19 cellular contexts compared by ENCODE assay signal in genomic region chrX:40143987-40144386, GRCh38. TPM values are rescaled to one million over a fixed set of nuclear protein-coding genes. Genes with fewer than 3 reads are reported as not detected.
DNase-seq lines count a peak whose midpoint lies in the region; ATAC-seq and TF ChIP-seq lines count a peak whose summit lies in the region.
"Had no signal": no experiment of that assay in that cellular context is flagged by ENCODE, and none has a peak within 500 bp of the region (broad histone marks: within the 10 kb centered on the region; RNA-seq: fewer than 3 reads in every experiment).

No MANE protein-coding gene starts in this region.

- no peak overlapping the region for H4K8ac ChIP-seq in IMR-90 (ENCODE audit: low read depth in 2 of 2, low read length in 2 of 2)

- H3K9ac ChIP-seq in BLaER1 treated with 17β-estradiol and CSF1 and Interleukin-3, amounts not matched to agents 10 nM and 100 nM: peak overlapping the region in 8 of 11 experiments; percentile 90 to 95 (median 92); a peak in 15 of 22 replicates
- H3K9ac ChIP-seq in IMR-90 (ENCODE audit: low read depth, low read length) (no peak overlapping the region), endodermal cell (ENCODE audit: extremely low read depth, low read length, poor library complexity, severe bottlenecking) (no peak overlapping the region), neural progenitor cell (no peak overlapping the region)
- H3K9ac ChIP-seq: KMS-11 had no signal

- 65% methylated on average over 2 of the region's 5 CpGs; no CpG with 5 or more reads in 1 of the 2 experiments for WGBS in IMR-90 (ENCODE audit: extremely low coverage in 2 of 2, insufficient read length in 1 of 2), 2 experiments
- WGBS in endodermal cell (ENCODE audit: insufficient coverage in 1 of 2, insufficient read length in 1 of 2), 2 experiments: 67 to 84% methylated on average over 2 to 5 of the region's 5 CpGs
- 93% methylated on average over 5 of the region's 5 CpGs for whole genome bisulfite sequencing in right cardiac atrium

- H3K9me3 Mint-ChIP-seq in endodermal cell: peaks cover under 1% of the 10 kb centered on the region
- peaks cover 16% of the 10 kb centered on the region for H3K9me3 Mint-ChIP-seq in neural progenitor cell
- H3K9me3 Mint-ChIP-seq: CD8-positive, alpha-beta memory T cell had no signal

- 0 out of 22 replicates have a peak, but pooled peaks cover 0 to 3% (median 0%) of the 10 kb centered on the region in 11 experiments for H3K27me3 ChIP-seq in BLaER1 treated with 17β-estradiol and CSF1 and Interleukin-3, amounts not matched to agents 10 nM and 100 nM
- H3K27me3 ChIP-seq in IMR-90 (ENCODE audit: control insufficient read depth, insufficient read depth, low read length) (peaks cover 22% of the 10 kb centered on the region), endodermal cell (ENCODE audit: control insufficient read depth, insufficient read depth, low read length, poor library complexity, severe bottlenecking) (peaks cover 28% of the 10 kb centered on the region), neural progenitor cell (peaks cover 75% of the 10 kb centered on the region), right cardiac atrium (ENCODE audit: control insufficient read depth, insufficient read depth) (no peaks in the 10 kb centered on the region), tibial artery (no peaks in the 10 kb centered on the region), lower lobe of right lung (ENCODE audit: low read depth) (no peaks in the 10 kb centered on the region)
- H3K27me3 ChIP-seq: SJCRH30 had no signal

- H2BK120ac ChIP-seq in IMR-90 (ENCODE audit: low read depth, low read length): no peak overlapping the region

- no peak overlapping the region for H4K5ac ChIP-seq in IMR-90 (ENCODE audit: low read depth, low read length)

- no peak for TF ChIP-seq POLR2A in IMR-90 (IDR thresholded peaks at IDR 0.05; ENCODE audit: low read depth, low read length)

- peaks cover 61 to 77% (median 70%) of the 10 kb centered on the region in 10 experiments for H3K4me1 ChIP-seq in BLaER1 treated with 17β-estradiol and CSF1 and Interleukin-3, amounts not matched to agents 10 nM and 100 nM
- H3K4me1 ChIP-seq in IMR-90 (ENCODE audit: control insufficient read depth, insufficient read depth, low read length) (peaks cover 3% of the 10 kb centered on the region; the same call in 1 of the 2 replicates), endodermal cell (ENCODE audit: control insufficient read depth, insufficient read depth, low read length) (no peaks in the 10 kb centered on the region), neural progenitor cell (peaks cover 49% of the 10 kb centered on the region), right cardiac atrium (ENCODE audit: control insufficient read depth, insufficient read depth, low read length) (peaks cover 13% of the 10 kb centered on the region), tibial artery (peaks cover 0 to 34% (median 30%) of the 10 kb centered on the region in 4 donors), lower lobe of right lung (peaks cover 30% of the 10 kb centered on the region)
- H3K4me1 ChIP-seq: SJCRH30 had no signal

- DNase-seq in IMR-90: no peak
- peak; percentile 38 for DNase-seq in endodermal cell
- no peak for DNase-seq in neural progenitor cell (ENCODE audit: low spot score)
- DNase-seq in right cardiac atrium: no peak
- no peak for DNase-seq in tibial artery
- no peak for DNase-seq in lower lobe of right lung
- DNase-seq: C1 segment of cervical spinal cord; CD8-positive, alpha-beta memory T cell; DMS53; EL; NCI-H1048; NCI-H1436; NCI-H1930; NCI-H345; NCI-H524 treated with DMSO at 0.1 percent for 48 hours had no signal

- dilution Hi-C loops in IMR-90 (cut with HindIII; ENCODE audit: low sequenced_read_pairs, unreplicated experiment): no loop called here

- H3K36me3 Mint-ChIP-seq in endodermal cell (ENCODE audit: low read depth) (no peaks in the 10 kb centered on the region), neural progenitor cell (no peaks in the 10 kb centered on the region)
- H3K36me3 Mint-ChIP-seq: CD8-positive, alpha-beta memory T cell had no signal

- H3K4me3 Mint-ChIP-seq in endodermal cell (no peak overlapping the region), neural progenitor cell (peak overlapping the region; percentile 81)

- no peak for TF ChIP-seq RAD21 in IMR-90 (IDR thresholded peaks at IDR 0.05; ENCODE audit: low read length)

- no peak overlapping the region for H2AK5ac ChIP-seq in IMR-90 (ENCODE audit: low read depth, low read length)

- H2AFZ ChIP-seq in IMR-90 (replicated peaks; ENCODE audit: low read length, poor library complexity) (no peak overlapping the region), neural progenitor cell (replicated peaks) (no peak overlapping the region)

- no peak overlapping the region for H2BK5ac ChIP-seq in IMR-90 (ENCODE audit: low read depth, low read length, poor library complexity, severe bottlenecking)

- H3K23ac ChIP-seq in IMR-90 (ENCODE audit: low read depth, low read length): no peak overlapping the region

- H3K4me1 Mint-ChIP-seq in endodermal cell: peaks cover 51% of the 10 kb centered on the region
- peaks cover 51% of the 10 kb centered on the region for H3K4me1 Mint-ChIP-seq in neural progenitor cell

- in situ Hi-C loops in IMR-90 (cut with MboI; ENCODE audit: low sequenced_read_pairs): no loop called here

- H3K4me3 ChIP-seq in BLaER1 treated with 17β-estradiol and CSF1 and Interleukin-3, amounts not matched to agents 10 nM and 100 nM: peak overlapping the region in 7 of 10 experiments; percentile 71 to 79 (median 75); a peak in 13 of 20 replicates
- H3K4me3 ChIP-seq in IMR-90 (ENCODE audit: insufficient read depth, low read depth, low read length) (no peak overlapping the region), endodermal cell (ENCODE audit: low read length) (no peak overlapping the region), neural progenitor cell (no peak overlapping the region), right cardiac atrium (ENCODE audit: low read length) (no peak overlapping the region), tibial artery (no peak overlapping the region), lower lobe of right lung (no peak overlapping the region)

- H3K27ac Mint-ChIP-seq in endodermal cell: no peak overlapping the region
- no peak overlapping the region for H3K27ac Mint-ChIP-seq in neural progenitor cell

- H3K4me2 ChIP-seq in BLaER1 treated with 17β-estradiol and CSF1 and Interleukin-3, amounts not matched to agents 10 nM and 100 nM: peak overlapping the region in 10 of 11 experiments; percentile 85 to 98 (median 94); a peak in 20 of 22 replicates
- H3K4me2 ChIP-seq in IMR-90 (ENCODE audit: low read depth, low read length) (no peak overlapping the region), neural progenitor cell (peak overlapping the region; percentile 80)
- H3K4me2 ChIP-seq: KMS-11 had no signal

- CTCF ChIA-PET in IMR-90 (lab: Yijun Ruan, JAX): no interaction called here

- peaks cover 75% of the 10 kb centered on the region for H3K27me3 Mint-ChIP-seq in endodermal cell (ENCODE audit: insufficient read depth)
- H3K27me3 Mint-ChIP-seq in neural progenitor cell (ENCODE audit: insufficient read depth, low read depth): peaks cover 13% of the 10 kb centered on the region

- H3K79me1 ChIP-seq in IMR-90 (ENCODE audit: low read depth in 1 of 2, low read length in 2 of 2): no peaks in the 10 kb centered on the region

- intact Hi-C loops in IMR-90 (cut with micrococcal nuclease) (loop anchor here (5.0 kb wide), 1 partner anchor 37 kb away; no protein-coding TSS in a partner anchor), right cardiac atrium (cut with DNase I) (no loop called here), tibial artery (cut with DNase I; ENCODE audit: low total_unique reads) (no loop called here), lower lobe of right lung (cut with DNase I) (no loop called here)

- peaks cover 61% of the 10 kb centered on the region for H3F3A ChIP-seq in neural progenitor cell (ENCODE audit: low read depth)

- no peak overlapping the region for H3K18ac ChIP-seq in IMR-90 (ENCODE audit: low read depth, low read length)

- no peak overlapping the region for H2BK15ac ChIP-seq in IMR-90 (ENCODE audit: low read depth, low read length)

- TF ChIP-seq CTCF in IMR-90 (conservative IDR thresholded peaks at IDR 0.05; ENCODE audit: low read depth, low read length): no peak
- TF ChIP-seq CTCF in endodermal cell (conservative IDR thresholded peaks at IDR 0.05): no peak
- no peak for TF ChIP-seq CTCF in neural progenitor cell (IDR thresholded peaks at IDR 0.05)
- TF ChIP-seq CTCF in tibial artery (IDR thresholded peaks at IDR 0.05): no peak
- TF ChIP-seq CTCF in lower lobe of right lung (IDR thresholded peaks at IDR 0.05): no peak

- no peak overlapping the region for H3K4ac ChIP-seq in IMR-90 (ENCODE audit: low read depth, low read length)

- peaks cover 10 to 31% (median 29%) of the 10 kb centered on the region in 11 experiments; a peak in 19 of 22 replicates for H3K9me3 ChIP-seq in BLaER1 treated with 17β-estradiol and CSF1 and Interleukin-3, amounts not matched to agents 10 nM and 100 nM (replicated peaks in 1 of 11)
- H3K9me3 ChIP-seq in IMR-90 (ENCODE audit: control insufficient read depth, insufficient read depth, low read length): no peaks in the 10 kb centered on the region; the same call in 1 of the 2 replicates
- H3K9me3 ChIP-seq in endodermal cell (ENCODE audit: control insufficient read depth, low read length): no peaks in the 10 kb centered on the region
- no peaks in the 10 kb centered on the region for H3K9me3 ChIP-seq in neural progenitor cell (ENCODE audit: low read depth)
- H3K9me3 ChIP-seq in right cardiac atrium (ENCODE audit: control insufficient read depth, low read length): no peaks in the 10 kb centered on the region
- H3K9me3 ChIP-seq in tibial artery: no peaks in the 10 kb centered on the region
- H3K9me3 ChIP-seq in lower lobe of right lung: no peaks in the 10 kb centered on the region
- H3K9me3 ChIP-seq: SJCRH30 had no signal

- H3K36me3 ChIP-seq in BLaER1 treated with 17β-estradiol and CSF1 and Interleukin-3, amounts not matched to agents 10 nM and 100 nM: peaks cover 0 to 12% (median 0%) of the 10 kb centered on the region in 11 experiments; a peak in 2 of 22 replicates
- no peaks in the 10 kb centered on the region for H3K36me3 ChIP-seq in IMR-90 (ENCODE audit: control insufficient read depth, insufficient read depth, low read length)
- no peaks in the 10 kb centered on the region for H3K36me3 ChIP-seq in endodermal cell (ENCODE audit: control insufficient read depth, insufficient read depth, low read length)
- no peaks in the 10 kb centered on the region for H3K36me3 ChIP-seq in neural progenitor cell
- no peaks in the 10 kb centered on the region for H3K36me3 ChIP-seq in tibial artery
- no peaks in the 10 kb centered on the region for H3K36me3 ChIP-seq in lower lobe of right lung

- no peaks in the 10 kb centered on the region for H3K79me2 ChIP-seq in neural progenitor cell (ENCODE audit: low read depth)

- no peak overlapping the region for H3K56ac ChIP-seq in IMR-90 (ENCODE audit: extremely low read depth, insufficient read depth, low read length)

- no peak overlapping the region for H4K91ac ChIP-seq in IMR-90 (ENCODE audit: insufficient read depth, low read depth, low read length)

- no peak overlapping the region for H2BK20ac ChIP-seq in IMR-90 (ENCODE audit: low read depth, low read length)

- H4K20me1 ChIP-seq in BLaER1 treated with 17β-estradiol and CSF1 and Interleukin-3, amounts not matched to agents 10 nM and 100 nM: peaks cover 10 to 36% (median 28%) of the 10 kb centered on the region in 11 experiments; a peak in 18 of 22 replicates
- no peaks in the 10 kb centered on the region for H4K20me1 ChIP-seq in IMR-90 (ENCODE audit: insufficient read depth, low read length)
- H4K20me1 ChIP-seq in neural progenitor cell (ENCODE audit: low read depth): peaks cover 32% of the 10 kb centered on the region

- H3K27ac ChIP-seq in BLaER1 treated with 17β-estradiol and CSF1 and Interleukin-3, amounts not matched to agents 10 nM and 100 nM: peak overlapping the region in 8 of 11 experiments; percentile 87 to 93 (median 91); a peak in 12 of 22 replicates
- H3K27ac ChIP-seq in IMR-90 (ENCODE audit: insufficient read depth, low read length): no peak overlapping the region
- H3K27ac ChIP-seq in endodermal cell (ENCODE audit: low read depth, low read length): no peak overlapping the region
- no peak overlapping the region for H3K27ac ChIP-seq in neural progenitor cell
- H3K27ac ChIP-seq in right cardiac atrium (ENCODE audit: low read length): no peak overlapping the region
- no peak overlapping the region for H3K27ac ChIP-seq in tibial artery
- H3K27ac ChIP-seq in lower lobe of right lung: no peak overlapping the region
- H3K27ac ChIP-seq: KMS-11, SJCRH30 had no signal

- no peak overlapping the region for H3K14ac ChIP-seq in IMR-90 (replicated peaks; ENCODE audit: low read depth, low read length)

- no peaks in the 10 kb centered on the region for H3K9me1 ChIP-seq in IMR-90 (ENCODE audit: insufficient read depth, low read length)

- no peak overlapping the region for H2AK9ac ChIP-seq in IMR-90 (replicated peaks; ENCODE audit: low read depth, low read length, poor library complexity)

- no peak for ATAC-seq in IMR-90 (ENCODE audit: low read depth)
- no peak for ATAC-seq in HG03565 (IDR thresholded peaks at IDR 0.05; ENCODE audit: unreplicated experiment)
- no peak for ATAC-seq in right cardiac atrium
- ATAC-seq in lower lobe of right lung: no peak

- POLR2A ChIA-PET in IMR-90 (lab: Charles Lee; ENCODE audit: unreplicated experiment): no interaction called here

- BruUV-seq in IMR-90 (replicated peaks; lab: Mats Ljungman, UMichigan): no TSS peak

RNA-seq across cellular contexts. Expression of gene BCOR, which starts 46.2 kb away (rescaled TPM):
- total RNA-seq in IMR-90 (2012; rRNA removed) (7.5 and 8.9 TPM in 2 replicates), endodermal cell (10 to 100 TPM; 31.3 to 37.9 TPM), neural progenitor cell (ENCODE audit: low replicate concordance) (29.5 and 32.4 TPM in 2 replicates), right cardiac atrium (10 to 100 TPM; 18.1 to 30.1 (median 20.5) TPM), lower lobe of right lung (25.7 TPM)
- polyA plus RNA-seq in IMR-90 (2012; rRNA removed) (7.9 and 9.0 TPM in 2 replicates), right cardiac atrium (11.1 TPM)
- polyA plus RNA-seq in IMR-90 (2012; cell fraction: cytosol; rRNA removed): 5.3 and 6.2 TPM in 2 replicates
- polyA plus RNA-seq in IMR-90 (2012; cell fraction: nucleus; rRNA removed; ENCODE audit: low replicate concordance): 7.8 and 17.4 TPM in 2 replicates
- 31.8 TPM for polyA plus RNA-seq in endodermal cell (2013, experiment 1 of 2)
- polyA plus RNA-seq in endodermal cell (2013, experiment 2 of 2): 30.2 TPM

Comparison
In these comparisons a context has a peak if more than half of its experiments do, and no peak if none do; other contexts are left out.
1. H3K27ac ChIP-seq: peak in BLaER1 treated with 17β-estradiol and CSF1 and Interleukin-3, amounts not matched to agents 10 nM and 100 nM (8 of 11); none in IMR-90 (single experiment), endodermal cell (single experiment), neural progenitor cell (single experiment), right cardiac atrium (single experiment), tibial artery (0 of 2) and lower lobe of right lung (single experiment).
2. H3K4me3 ChIP-seq: peak in BLaER1 treated with 17β-estradiol and CSF1 and Interleukin-3, amounts not matched to agents 10 nM and 100 nM (7 of 10); none in IMR-90 (single experiment), endodermal cell (single experiment), neural progenitor cell (single experiment), right cardiac atrium (single experiment), tibial artery (0 of 2) and lower lobe of right lung (single experiment).
3. H3K9ac ChIP-seq: peak in BLaER1 treated with 17β-estradiol and CSF1 and Interleukin-3, amounts not matched to agents 10 nM and 100 nM (8 of 11); none in IMR-90 (single experiment), endodermal cell (single experiment) and neural progenitor cell (single experiment).